9 cellular contexts compared by ENCODE assay signal in genomic region chr1:23597635-23598388, GRCh38. TPM values are rescaled to one million over a fixed set of nuclear protein-coding genes. Genes with fewer than 3 reads are reported as not detected.
DNase-seq lines count a peak whose midpoint lies in the region; ATAC-seq, FAIRE-seq and TF ChIP-seq lines count a peak whose summit lies in the region.
"Had no signal": no experiment of that assay in that cellular context is flagged by ENCODE, and none has a peak within 500 bp of the region (broad histone marks: within the 10 kb centered on the region; RNA-seq: fewer than 3 reads in every experiment).

No MANE protein-coding gene starts in this region.

- no peaks in the 10 kb centered on the region for H3K9me3 Mint-ChIP-seq in effector memory CD8-positive, alpha-beta T cell
- no peaks in the 10 kb centered on the region for H3K9me3 Mint-ChIP-seq in type B pancreatic cell

- H2AFZ ChIP-seq in HepG2 (ENCODE audit: low read length) = no peak overlapping the region

- no peak overlapping the region for H3K4me3 ChIP-seq in HepG2 (replicated peaks in 1 of 3; ENCODE audit: insufficient read depth in 1 of 3, low read depth in 2 of 3, low read length in 3 of 3)
- no peak overlapping the region for H3K4me3 ChIP-seq in right lobe of liver

- ATAC-seq in HepG2 (no peak), right lobe of liver (no peak), GM18868 (IDR thresholded peaks at IDR 0.05; ENCODE audit: unreplicated experiment) (no peak)
- no peak for ATAC-seq in effector memory CD8-positive, alpha-beta T cell (replicated peaks)

- no peak for TF ChIP-seq RAD21 in HepG2 (CRISPR knock-in tag; IDR thresholded peaks at IDR 0.05)

- DNase-seq in HepG2 (ENCODE audit: low spot score) (no peak), right lobe of liver (no peak), NCI-H748 (lab: John Stamatoyannopoulos, UW; ENCODE audit: unreplicated experiment) (peak; percentile 49), type B pancreatic cell (ENCODE audit: extremely low spot score, unreplicated experiment) (no peak), NCI-H187 (lab: John Stamatoyannopoulos, UW) (no peak), SIG-M5 treated with dmso at 0.1 percent for 504 hours (lab: John Stamatoyannopoulos, UW; ENCODE audit: unreplicated experiment) (no peak)
- DNase-seq in effector memory CD8-positive, alpha-beta T cell = no peak

- POLR2A ChIA-PET in HepG2 (lab: Yijun Ruan, JAX) = interaction anchor here (1.8 to 2.2 kb wide), 2 partner anchors 38 to 43 kb away, joined by 4 to 7 read pairs; partner anchors contain the start of gene ID3

- peaks cover 51 to 52% of the 10 kb centered on the region in 2 donors for H3K4me1 Mint-ChIP-seq in effector memory CD8-positive, alpha-beta T cell (ENCODE audit: low read depth in 2 of 2)
- H3K4me1 Mint-ChIP-seq in type B pancreatic cell (ENCODE audit: unreplicated experiment) = peaks cover 65% of the 10 kb centered on the region

- in situ Hi-C loops in HepG2 (cut with HindIII; ENCODE audit: extremely low pct_ligation_motif_present, low pct_unique_long_range_greater_than_20kb) = no loop called here

- H3K36me3 Mint-ChIP-seq in effector memory CD8-positive, alpha-beta T cell (ENCODE audit: insufficient read depth) = no peaks in the 10 kb centered on the region
- H3K36me3 Mint-ChIP-seq in type B pancreatic cell = no peaks in the 10 kb centered on the region

- H3K36me3 ChIP-seq in HepG2 (replicated peaks in 1 of 2; ENCODE audit: control insufficient read depth in 1 of 2, insufficient read depth in 2 of 2, low read length in 2 of 2) (no peaks in the 10 kb centered on the region), right lobe of liver (no peaks in the 10 kb centered on the region)

- TF ChIP-seq POLR2A in HepG2 (IDR thresholded peaks at IDR 0.05; ENCODE audit: insufficient read depth in 1 of 2, low read depth in 2 of 2, low read length in 2 of 2) (no peak), right lobe of liver (IDR thresholded peaks at IDR 0.05) (no peak)

- H3K4me3 Mint-ChIP-seq in effector memory CD8-positive, alpha-beta T cell = peak overlapping the region; percentile 4 to 33
- peak overlapping the region; percentile 14 for H3K4me3 Mint-ChIP-seq in type B pancreatic cell

- H3K4me2 ChIP-seq in HepG2 (ENCODE audit: low read depth, low read length) = peak overlapping the region; percentile 54; the same call in 1 of the 2 replicates

- no peaks in the 10 kb centered on the region for H3K9me3 ChIP-seq in HepG2 (ENCODE audit: low read length)
- H3K9me3 ChIP-seq in right lobe of liver = no peaks in the 10 kb centered on the region

- H3K27me3 ChIP-seq in HepG2 (ENCODE audit: control insufficient read depth in 1 of 2, insufficient read depth in 2 of 2, low read length in 2 of 2) = peaks cover 1 to 8% of the 10 kb centered on the region in 2 experiments; a peak in 2 of 5 replicates
- H3K27me3 ChIP-seq in right lobe of liver = no peaks in the 10 kb centered on the region

- peak overlapping the region; percentile 2 to 69 for H3K27ac Mint-ChIP-seq in effector memory CD8-positive, alpha-beta T cell
- H3K27ac Mint-ChIP-seq in type B pancreatic cell = peak overlapping the region; percentile 40

- CTCF ChIA-PET in HepG2 (lab: Yijun Ruan, JAX; ENCODE audit: low intra/inter-chr PET ratio, low total read pairs) = no interaction called here

- no peak for TF ChIP-seq EP300 in HepG2 (IDR thresholded peaks at IDR 0.05; ENCODE audit: low read depth in 2 of 2, low read length in 2 of 2)
- no peak for TF ChIP-seq EP300 in HepG2 (CRISPR knock-in tag; IDR thresholded peaks at IDR 0.05; ENCODE audit: borderline replicate concordance)

- BruUV-seq in HepG2 (replicated peaks; lab: Mats Ljungman, UMichigan) = no TSS peak

- no peaks in the 10 kb centered on the region for H3K27me3 Mint-ChIP-seq in effector memory CD8-positive, alpha-beta T cell
- H3K27me3 Mint-ChIP-seq in type B pancreatic cell = no peaks in the 10 kb centered on the region

- H3K9ac ChIP-seq in HepG2 (ENCODE audit: insufficient read depth, low read depth, low read length) = no peak overlapping the region

- TF ChIP-seq CTCF in HepG2 (CRISPR knock-in tag; IDR thresholded peaks at IDR 0.05) (no peak), right lobe of liver (IDR thresholded peaks at IDR 0.05) (no peak), type B pancreatic cell (conservative IDR thresholded peaks at IDR 0.05) (no peak)

- H3K27ac ChIP-seq in HepG2 (ENCODE audit: extremely low read length, insufficient read depth, low read length) = no peak overlapping the region
- no peak overlapping the region for H3K27ac ChIP-seq in right lobe of liver

- H4K20me1 ChIP-seq in HepG2 (ENCODE audit: insufficient read depth, low read length) = no peaks in the 10 kb centered on the region

- no peak for FAIRE-seq in HepG2 (lab: Jason Lieb, UNC)
- FAIRE-seq: endothelial cell of umbilical vein had no signal

- intact Hi-C loops in HepG2 (cut with micrococcal nuclease; ENCODE audit: unreplicated experiment) (no loop called here), right lobe of liver (cut with DNase I) (no loop called here)

- 27% methylated on average over 4 of the region's 4 CpGs for WGBS in HepG2 (ENCODE audit: low lambda C conversion rate)
- 43% methylated on average over 4 of the region's 4 CpGs for WGBS in right lobe of liver (ENCODE audit: insufficient coverage, low coverage, low lambda C conversion rate, missing lambda C conversion rate)

- no peaks in the 10 kb centered on the region for H3K79me2 ChIP-seq in HepG2 (ENCODE audit: insufficient read depth, low read length)

- H3K4me1 ChIP-seq in HepG2 (ENCODE audit: insufficient read depth, low read length) (peaks cover 76% of the 10 kb centered on the region), right lobe of liver (no peaks in the 10 kb centered on the region)

TF ChIP-seq in HepG2, 621 proteins besides CTCF, POLR2A, EP300 and RAD21:
- no peak for TF ChIP-seq IRF1 (CRISPR knock-in tag; IDR thresholded peaks at IDR 0.05; ENCODE audit: low read depth)
- no peak for TF ChIP-seq ZNF235 (CRISPR knock-in tag; IDR thresholded peaks at IDR 0.05; ENCODE audit: borderline replicate concordance)
- TF ChIP-seq MAFF (IDR thresholded peaks at IDR 0.05; ENCODE audit: low read depth, low read length) = peak; percentile 93
- TF ChIP-seq MAFK (conservative IDR thresholded peaks at IDR 0.05 in 1 of 2, IDR thresholded peaks at IDR 0.05 in 1 of 2; ENCODE audit: low read length in 2 of 2) = peak; percentile 94 to 95
- no peak for TF ChIP-seq GLMP (CRISPR knock-in tag; IDR thresholded peaks at IDR 0.05; ENCODE audit: borderline replicate concordance)

RNA-seq across cellular contexts. Expression of gene ID3, which starts 38.5 kb away (rescaled TPM):
- total RNA-seq in HepG2 (2016; rRNA removed; fragmentation: Illumina TruSeq; extraction: Trizol) (67.8 and 115 TPM in 2 replicates), right lobe of liver (10 to 100 TPM; 12.7 to 44.6 (median 27.0) TPM), type B pancreatic cell (ENCODE audit: low replicate concordance) (240 and 495 TPM in 2 replicates)
- total RNA-seq in HepG2 (2016; cell fraction: cytosol; rRNA removed; fragmentation: Illumina TruSeq; extraction: Trizol; ENCODE audit: low read depth) = 119 and 126 TPM in 2 replicates
- total RNA-seq in HepG2 (2016; cell fraction: insoluble cytoplasmic fraction; rRNA removed; fragmentation: Illumina TruSeq; extraction: Trizol) = 65.6 and 120 TPM in 2 replicates
- 79.8 and 82.4 TPM in 2 replicates for total RNA-seq in HepG2 (2016; cell fraction: membrane; rRNA removed; fragmentation: Illumina TruSeq; extraction: Trizol)
- total RNA-seq in HepG2 (2016; cell fraction: nucleus; rRNA removed; fragmentation: Illumina TruSeq; extraction: Trizol) = 82.3 and 85.6 TPM in 2 replicates
- 34.9 and 64.8 TPM in 2 replicates for polyA plus RNA-seq in HepG2 (2011; rRNA removed)
- 40.3 and 106 TPM in 2 replicates for polyA plus RNA-seq in HepG2 (2011; cell fraction: cytosol; rRNA removed)
- polyA plus RNA-seq in HepG2 (2011; cell fraction: nucleus; rRNA removed) = 50.4 and 124 TPM in 2 replicates
- 19.1 and 19.4 TPM in 2 replicates for polyA plus RNA-seq in HepG2 (2012)
- polyA plus RNA-seq in HepG2 (2016; cell fraction: cytosol; fragmentation: Illumina TruSeq; extraction: Trizol; ENCODE audit: low read depth) = 19.4 and 20.9 TPM in 2 replicates
- polyA plus RNA-seq in HepG2 (2016; cell fraction: insoluble cytoplasmic fraction; fragmentation: Illumina TruSeq; extraction: Trizol; ENCODE audit: low read depth) = 67.3 and 67.6 TPM in 2 replicates
- 27.8 and 28.9 TPM in 2 replicates for polyA plus RNA-seq in HepG2 (2016; cell fraction: membrane; fragmentation: Illumina TruSeq; extraction: Trizol; ENCODE audit: low read depth)
- 106 and 110 TPM in 2 replicates for polyA plus RNA-seq in HepG2 (2016; cell fraction: nucleus; fragmentation: Illumina TruSeq; extraction: Trizol; ENCODE audit: insufficient read depth, low read depth)
- polyA minus RNA-seq in HepG2 (2011; rRNA and poly(A)+ RNA removed; ENCODE audit: low replicate concordance) = 66.2 and 315 TPM in 2 replicates
- polyA minus RNA-seq in HepG2 (2011; cell fraction: cytosol; rRNA and poly(A)+ RNA removed) = 18.4 and 43.5 TPM in 2 replicates
- polyA minus RNA-seq in HepG2 (2011; cell fraction: nucleus; rRNA and poly(A)+ RNA removed) = 53.5 and 115 TPM in 2 replicates
